In genomic region chr1:167207940-167208623, GRCh38 we compare ENCODE assay signal across 1 cellular context.
TF ChIP-seq lines count a peak whose summit lies in the region.

No MANE protein-coding gene starts in this region.

TF ChIP-seq in HepG2, 621 proteins besides CTCF, POLR2A, EP300 and RAD21 (continued from another document):
- no peak for TF ChIP-seq CREBL2 (CRISPR knock-in tag; IDR thresholded peaks at IDR 0.05; ENCODE audit: borderline replicate concordance)
